In the genomic region with DNA sequence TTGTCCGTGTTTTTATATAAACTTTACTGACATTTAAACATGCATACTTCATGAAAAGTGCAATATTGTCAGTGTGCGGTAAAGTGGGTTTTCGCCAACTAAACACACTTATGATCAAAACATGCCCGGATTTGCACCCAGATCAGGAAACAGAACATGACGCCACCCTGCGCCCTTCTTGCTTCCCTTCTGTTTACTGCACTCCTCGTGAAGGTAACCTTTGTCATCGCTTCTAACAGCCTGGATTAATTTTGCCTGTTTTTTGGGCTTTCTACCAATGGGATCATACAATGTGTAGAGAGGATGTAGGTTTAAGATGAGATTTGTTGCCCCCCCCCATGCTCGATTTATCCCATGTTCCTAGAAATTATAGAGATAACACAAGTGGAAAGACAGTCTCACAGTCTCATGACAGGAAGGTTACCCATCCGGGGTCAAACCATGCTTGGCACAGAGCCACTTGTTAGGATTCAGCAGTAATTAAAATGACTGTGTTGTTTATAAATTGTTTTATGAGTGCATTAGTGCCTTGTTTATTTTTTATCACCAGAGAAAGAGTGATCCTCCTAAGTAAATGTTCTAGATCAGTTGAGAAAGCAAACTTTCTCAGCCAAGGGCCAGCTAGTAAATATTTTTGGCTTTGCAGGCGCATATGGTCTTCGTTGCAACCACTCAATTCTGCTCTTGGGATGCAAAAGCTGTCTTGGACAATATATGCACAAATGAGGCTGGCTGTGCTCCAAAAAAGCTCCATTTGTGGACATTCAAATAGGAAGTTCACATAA, we compare ENCODE assay signal across 11 cellular contexts.
DNase-seq lines count a peak whose midpoint lies in the region; TF ChIP-seq lines count a peak whose summit lies in the region.
"Had no signal": no experiment of that assay in that cellular context is flagged by ENCODE, and none has a peak within 500 bp of the region (broad histone marks: within the 10 kb centered on the region; RNA-seq: fewer than 3 reads in every experiment).

No MANE protein-coding gene starts in this region.

- H3K4me3 Mint-ChIP-seq in activated naive CD4-positive, alpha-beta T cell treated with anti-CD3 and anti-CD28 coated beads, Interleukin-2, amount 50 U/mL, for 24 hours: no peak overlapping the region
- H3K4me3 Mint-ChIP-seq: activated CD4-positive, alpha-beta memory T cell treated with anti-CD3 and anti-CD28 coated beads, Interleukin-2, amount 10 ng/mL, durations not matched to agents 7 days and 5 days; CD14-positive monocyte had no signal

- H3K36me3 Mint-ChIP-seq in activated naive CD4-positive, alpha-beta T cell treated with anti-CD3 and anti-CD28 coated beads, Interleukin-2, amount 50 U/mL, for 24 hours: peaks cover 19% of the 10 kb centered on the region

- intact Hi-C loops in ascending aorta (cut with DNase I) (no loop called here), tibial artery (cut with DNase I; ENCODE audit: low total_unique reads) (no loop called here)

- no peaks in the 10 kb centered on the region for H3K27me3 Mint-ChIP-seq in activated naive CD4-positive, alpha-beta T cell treated with anti-CD3 and anti-CD28 coated beads, Interleukin-2, amount 50 U/mL, for 24 hours
- H3K27me3 Mint-ChIP-seq: activated CD4-positive, alpha-beta memory T cell treated with anti-CD3 and anti-CD28 coated beads, Interleukin-2, amount 10 ng/mL, durations not matched to agents 7 days and 5 days had no signal

- no peak for TF ChIP-seq CTCF in ascending aorta (IDR thresholded peaks at IDR 0.05)
- no peak for TF ChIP-seq CTCF in tibial artery (IDR thresholded peaks at IDR 0.05)

- H3K4me1 Mint-ChIP-seq in activated naive CD4-positive, alpha-beta T cell treated with anti-CD3 and anti-CD28 coated beads, Interleukin-2, amount 50 U/mL, for 24 hours: peaks cover 53% of the 10 kb centered on the region

- H3K36me3 ChIP-seq in ascending aorta (no peaks in the 10 kb centered on the region), tibial artery (no peaks in the 10 kb centered on the region)

- H3K4me3 ChIP-seq in ascending aorta (no peak overlapping the region), tibial artery (peak overlapping the region; percentile 17 to 28)

- H3K4me1 ChIP-seq in ascending aorta: peaks cover 0 to 2% of the 10 kb centered on the region in 2 donors
- H3K4me1 ChIP-seq in tibial artery: peaks cover 0 to 33% (median 14%) of the 10 kb centered on the region in 4 donors

- no peak for DNase-seq in activated naive CD4-positive, alpha-beta T cell treated with Interleukin-2 at 50 U/mL for 16 hours
- DNase-seq in ascending aorta (ENCODE audit: low spot score in 2 of 2): no peak
- DNase-seq in iris pigment epithelial cell (ENCODE audit: low read depth): peak; percentile 29
- no peak for DNase-seq in tibial artery
- no peak for DNase-seq in NCI-H82 (lab: John Stamatoyannopoulos, UW)
- no peak for DNase-seq in NCI-H446 treated with DMSO at 0.1 percent for 48 hours (lab: John Stamatoyannopoulos, UW)
- no peak for DNase-seq in activated effector memory CD4-positive, alpha-beta T cell treated with Interleukin-2 at 50 U/mL for 16 hours
- DNase-seq: activated CD4-positive, alpha-beta memory T cell treated with anti-CD3 and anti-CD28 coated beads, Interleukin-2, amount 10 ng/mL, durations not matched to agents 7 days and 5 days; NCI-H2029 had no signal

- no peaks in the 10 kb centered on the region for H3K9me3 Mint-ChIP-seq in activated naive CD4-positive, alpha-beta T cell treated with anti-CD3 and anti-CD28 coated beads, Interleukin-2, amount 50 U/mL, for 24 hours

- H3K27ac ChIP-seq in ascending aorta (peak overlapping the region; percentile 34 to 50), tibial artery (peak overlapping the region; percentile 63 to 73)

- H3K27ac Mint-ChIP-seq in activated naive CD4-positive, alpha-beta T cell treated with anti-CD3 and anti-CD28 coated beads, Interleukin-2, amount 50 U/mL, for 24 hours: peak overlapping the region; percentile 30
- H3K27ac Mint-ChIP-seq: activated CD4-positive, alpha-beta memory T cell treated with anti-CD3 and anti-CD28 coated beads, Interleukin-2, amount 10 ng/mL, durations not matched to agents 7 days and 5 days had no signal

- H3K27me3 ChIP-seq in ascending aorta: no peaks in the 10 kb centered on the region
- no peaks in the 10 kb centered on the region for H3K27me3 ChIP-seq in tibial artery

- no peaks in the 10 kb centered on the region for H3K9me3 ChIP-seq in ascending aorta
- H3K9me3 ChIP-seq in tibial artery: no peaks in the 10 kb centered on the region

Comparison
In these comparisons a context has a peak if more than half of its experiments do, and no peak if none do; other contexts are left out.
1. H3K4me3 ChIP-seq: peak in tibial artery (2 of 2); none in ascending aorta (0 of 2).